In the genomic region with DNA sequence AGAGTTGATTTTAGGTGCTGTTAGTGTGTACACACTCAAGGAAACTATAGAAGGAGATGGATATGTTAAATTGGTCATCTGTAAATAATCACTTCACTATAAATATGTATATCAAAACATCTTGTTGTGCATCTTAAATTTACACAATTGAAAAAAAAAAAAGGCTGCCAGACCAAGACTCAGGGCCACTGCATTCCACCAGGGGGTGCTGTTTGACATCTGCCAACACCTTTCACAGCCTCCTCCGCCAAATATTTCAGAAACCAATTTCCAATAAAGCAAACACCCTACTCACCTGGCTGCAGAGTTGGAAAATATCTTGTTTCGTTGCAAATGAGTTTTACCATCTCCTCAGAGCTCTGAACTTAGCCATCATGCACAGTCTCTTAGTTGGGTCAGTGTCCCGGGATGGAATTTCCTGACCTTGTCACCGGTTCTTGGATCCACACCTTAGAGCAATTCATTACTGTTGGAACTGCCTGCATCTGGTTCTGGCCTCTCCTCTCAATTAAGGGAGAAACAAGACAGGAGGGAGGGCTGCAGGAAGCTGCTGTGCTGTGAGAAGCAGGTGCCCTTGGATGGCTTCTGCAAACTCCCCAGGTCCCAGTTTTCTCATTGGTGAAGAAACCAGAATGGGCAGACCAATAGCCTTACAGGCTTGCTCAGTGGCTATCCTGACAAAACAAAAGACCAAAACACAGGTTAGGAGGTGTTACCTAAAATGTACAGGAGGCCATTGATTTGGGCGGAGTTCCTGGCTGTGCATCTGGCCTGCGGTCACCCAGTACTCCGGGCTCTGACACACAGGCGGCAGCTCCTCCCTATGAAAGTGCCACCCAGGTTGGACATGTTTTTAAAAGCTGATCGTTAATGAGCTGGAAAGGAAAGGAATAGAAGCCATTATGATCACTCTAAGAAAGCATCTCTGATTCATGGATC, we compare ENCODE assay signal across 8 cellular contexts.
A peak's percentile ranks its signal among the peaks of the same experiment; 100 is the strongest.
DNase-seq lines count a peak whose midpoint lies in the region; ATAC-seq and TF ChIP-seq lines count a peak whose summit lies in the region.

No MANE protein-coding gene starts in this region.

- ATAC-seq in mucosa of descending colon: peak; percentile 47
- no peak for ATAC-seq in GM18861 (IDR thresholded peaks at IDR 0.05; ENCODE audit: unreplicated experiment)
- no peak for ATAC-seq in GM21526 (IDR thresholded peaks at IDR 0.05; ENCODE audit: low FRiP score, unreplicated experiment)

- TF ChIP-seq CTCF in GM12864 (IDR thresholded peaks at IDR 0.05; ENCODE audit: low read depth, low read length, missing control alignments): peak; percentile 52
- peak; percentile 71 for TF ChIP-seq CTCF in mucosa of descending colon (IDR thresholded peaks at IDR 0.05)

- DNase-seq in GM12864 (ENCODE audit: low read depth) (no peak), NCI-H1930 (lab: John Stamatoyannopoulos, UW) (peak; percentile 36 to 45), dermis microvascular lymphatic vessel endothelial cell (ENCODE audit: low read depth in 2 of 2) (peak; percentile 17 to 28), mucosa of descending colon (peak in 2 of 3 donors; percentile 79 to 95)
- DNase-seq in activated CD4-positive, alpha-beta T cell treated with anti-CD3 and anti-CD28 coated beads for 24 hours (ENCODE audit: low read depth in 2 of 2): peak; percentile 37 to 59
- DNase-seq in stimulated activated CD8-positive, alpha-beta memory T cell treated with anti-CD3 and anti-CD28 coated beads, Interleukin-7, amount 100 ng/mL, for 24 hours (ENCODE audit: low read depth): peak; percentile 41

- peaks cover 13% of the 10 kb centered on the region for H3K4me1 ChIP-seq in mucosa of descending colon (ENCODE audit: low read depth)

- H3K36me3 ChIP-seq in mucosa of descending colon (ENCODE audit: low read depth): no peaks in the 10 kb centered on the region

- intact Hi-C loops in mucosa of descending colon (cut with DNase I, micrococcal nuclease): loop anchor here (2.0 to 5.0 kb wide), 2 partner anchors 166 to 241 kb away; no protein-coding TSS in a partner anchor

- no peaks in the 10 kb centered on the region for H3K9me3 ChIP-seq in mucosa of descending colon

- H3K4me3 ChIP-seq in GM12864 (ENCODE audit: low read depth, low read length) (no peak overlapping the region), mucosa of descending colon (no peak overlapping the region)
